ENCODE assay signal across 10 cellular contexts in the genomic region with DNA sequence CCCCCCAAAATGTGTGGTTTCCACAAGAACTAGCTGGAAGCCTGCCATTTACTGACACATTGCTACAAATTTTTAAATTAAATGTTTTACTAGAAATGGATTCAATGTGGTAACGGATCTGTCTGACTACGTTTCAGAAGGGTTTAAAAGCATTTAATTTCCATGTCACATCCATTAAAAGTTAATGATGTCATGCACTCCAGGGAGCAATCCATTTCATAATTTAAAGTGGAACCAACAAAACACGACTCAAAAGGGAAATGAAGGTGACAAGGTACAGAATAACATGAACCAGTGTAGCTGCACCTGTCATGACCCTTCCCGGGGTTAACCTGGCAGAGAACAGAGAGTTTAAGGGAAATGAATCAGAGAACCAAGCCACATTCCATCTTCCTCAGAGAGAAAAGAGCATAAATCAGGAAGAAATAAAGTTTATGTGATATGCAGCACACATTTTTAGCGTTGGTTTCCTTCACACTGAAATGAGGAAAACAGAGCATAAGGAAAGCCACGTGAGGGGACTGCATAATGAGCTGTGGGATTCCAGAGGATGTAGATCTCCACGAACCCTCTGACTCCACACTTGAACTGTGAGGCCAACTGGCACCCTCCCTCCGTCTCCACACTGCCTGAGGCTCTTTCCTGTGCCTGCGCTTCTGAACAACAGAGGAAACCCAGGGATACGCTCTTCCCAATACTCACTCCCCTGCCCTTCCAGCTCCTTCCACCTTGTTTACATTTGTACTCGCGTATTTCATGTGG.
DNase-seq lines count a peak whose midpoint lies in the region; ATAC-seq and TF ChIP-seq lines count a peak whose summit lies in the region.
"Had no signal": no experiment of that assay in that cellular context is flagged by ENCODE, and none has a peak within 500 bp of the region (broad histone marks: within the 10 kb centered on the region; RNA-seq: fewer than 3 reads in every experiment).

No MANE protein-coding gene starts in this region.

- no peak overlapping the region for H3K27ac Mint-ChIP-seq in Calu3 (ENCODE audit: unreplicated experiment)
- H3K27ac Mint-ChIP-seq: natural killer cell treated with Interleukin-12 subunit alpha and Interleukin-12 subunit beta and Interleukin-15 and Interleukin-18, amount 100 ng/mL, for 72 hours had no signal

- DNase-seq in Calu3, result peak; percentile 1
- peak; percentile 55 for DNase-seq in NCI-H2196 (lab: John Stamatoyannopoulos, UW; ENCODE audit: unreplicated experiment)
- DNase-seq in epithelial cell of esophagus (ENCODE audit: low read depth), result peak; percentile 44
- DNase-seq in stimulated activated CD4-positive, alpha-beta T cell treated with anti-CD3 and anti-CD28 coated beads, Interleukin-12 subunit alpha, Interleukin-12 subunit beta, amount 100 ng/mL, for 4 hours, result no peak
- no peak for DNase-seq in SW480 (ENCODE audit: low spot score)
- no peak for DNase-seq in 8988T

- no peaks in the 10 kb centered on the region for H3K36me3 ChIP-seq in mucosa of rectum (ENCODE audit: control insufficient read depth in 2 of 2, insufficient read depth in 2 of 2, low read length in 2 of 2)
- H3K36me3 ChIP-seq: thoracic aorta had no signal

- H3K4me1 ChIP-seq in mucosa of rectum (ENCODE audit: control insufficient read depth in 2 of 2, insufficient read depth in 2 of 2, low read length in 2 of 2), result no peaks in the 10 kb centered on the region

- no peaks in the 10 kb centered on the region for H3K27me3 Mint-ChIP-seq in Calu3 (ENCODE audit: unreplicated experiment)

- peaks cover 10% of the 10 kb centered on the region for H3K4me1 Mint-ChIP-seq in Calu3 (ENCODE audit: low read depth, unreplicated experiment)

- no peak overlapping the region for H3K4me3 Mint-ChIP-seq in Calu3 (ENCODE audit: low read depth, unreplicated experiment)
- H3K4me3 Mint-ChIP-seq: natural killer cell treated with Interleukin-12 subunit alpha and Interleukin-12 subunit beta and Interleukin-15 and Interleukin-18, amount 100 ng/mL, for 72 hours had no signal

- H3K27ac ChIP-seq in mucosa of rectum (ENCODE audit: low read depth in 2 of 2, low read length in 2 of 2), result no peak overlapping the region
- H3K27ac ChIP-seq: thoracic aorta had no signal

- TF ChIP-seq CTCF in Calu3 (IDR thresholded peaks at IDR 0.05; ENCODE audit: unreplicated experiment), result no peak
- TF ChIP-seq CTCF in epithelial cell of esophagus (IDR thresholded peaks at IDR 0.05; ENCODE audit: insufficient read depth, low read depth, low read length, missing control alignments), result no peak

- H3K36me3 Mint-ChIP-seq in Calu3 (ENCODE audit: insufficient read depth, unreplicated experiment), result no peaks in the 10 kb centered on the region
- H3K36me3 Mint-ChIP-seq: natural killer cell treated with Interleukin-12 subunit alpha and Interleukin-12 subunit beta and Interleukin-15 and Interleukin-18, amount 100 ng/mL, for 72 hours had no signal

- H3K27me3 ChIP-seq in mucosa of rectum (ENCODE audit: control insufficient read depth in 2 of 2, insufficient read depth in 2 of 2, low read length in 2 of 2), result no peaks in the 10 kb centered on the region

- BruUV-seq in Calu3 (replicated peaks; lab: Mats Ljungman, UMichigan), result no TSS peak

- no peak overlapping the region for H3K9ac ChIP-seq in mucosa of rectum (ENCODE audit: low read depth in 1 of 2, low read length in 2 of 2)

- CTCF ChIA-PET in Calu3 (lab: Charles Lee), result no interaction called here

- intact Hi-C loops in Calu3 (cut with micrococcal nuclease; ENCODE audit: unreplicated experiment), result loop anchor here (10.0 kb wide), 1 partner anchor 133 kb away; no protein-coding TSS in a partner anchor

- no peaks in the 10 kb centered on the region for H3K9me3 ChIP-seq in mucosa of rectum (ENCODE audit: control insufficient read depth in 2 of 2, low read length in 2 of 2)
- H3K9me3 ChIP-seq: thoracic aorta had no signal

- H3K4me3 ChIP-seq in epithelial cell of esophagus (ENCODE audit: low read length), result no peak overlapping the region
- H3K4me3 ChIP-seq in mucosa of rectum (ENCODE audit: low read length in 2 of 2), result peak overlapping the region; percentile 14 to 47
- H3K4me3 ChIP-seq: thoracic aorta had no signal

- ATAC-seq in HG03175 (IDR thresholded peaks at IDR 0.05; ENCODE audit: unreplicated experiment), result no peak
- ATAC-seq: natural killer cell treated with Interleukin-12 subunit alpha and Interleukin-12 subunit beta and Interleukin-15 and Interleukin-18, amount 100 ng/mL, for 72 hours had no signal

- H3K9me3 Mint-ChIP-seq in Calu3 (ENCODE audit: low read depth, unreplicated experiment), result no peaks in the 10 kb centered on the region
- H3K9me3 Mint-ChIP-seq: natural killer cell treated with Interleukin-12 subunit alpha and Interleukin-12 subunit beta and Interleukin-15 and Interleukin-18, amount 100 ng/mL, for 72 hours had no signal

Comparison
In these comparisons a context has a peak if more than half of its experiments do, and no peak if none do; other contexts are left out.
1. DNase-seq: peak in Calu3 (single experiment), NCI-H2196 (single experiment) and epithelial cell of esophagus (single experiment); none in stimulated activated CD4-positive, alpha-beta T cell treated with anti-CD3 and anti-CD28 coated beads, Interleukin-12 subunit alpha, Interleukin-12 subunit beta, amount 100 ng/mL, for 4 hours (single experiment), SW480 (single experiment) and 8988T (single experiment).